8 cellular contexts compared by ENCODE assay signal in genomic region chr12:27709932-27710591, GRCh38. TPM values are rescaled to one million over a fixed set of nuclear protein-coding genes. Genes with fewer than 3 reads are reported as not detected.
A peak's percentile ranks its signal among the peaks of the same experiment; 100 is the strongest.
DNase-seq lines count a peak whose midpoint lies in the region; ATAC-seq and TF ChIP-seq lines count a peak whose summit lies in the region.

No MANE protein-coding gene starts in this region.

- peaks cover 7% of the 10 kb centered on the region for H3K79me1 ChIP-seq in mesenchymal stem cell (replicated peaks; ENCODE audit: low read length, poor library complexity, severe bottlenecking)

- no peak overlapping the region for H2BK12ac ChIP-seq in mesenchymal stem cell (ENCODE audit: low read length in 2 of 2)

- peak overlapping the region; percentile 78 for H4K8ac ChIP-seq in mesenchymal stem cell (ENCODE audit: low read length)

- H3K36me3 ChIP-seq in PC-9 (ENCODE audit: low read depth) (peaks cover 13% of the 10 kb centered on the region; the same call in 1 of the 2 replicates), mesenchymal stem cell (ENCODE audit: control insufficient read depth in 1 of 2, insufficient read depth in 2 of 2, low read depth in 1 of 2, low read length in 2 of 2) (peaks cover 11% of the 10 kb centered on the region in 2 experiments), urinary bladder (ENCODE audit: insufficient read depth) (no peaks in the 10 kb centered on the region)

- peak overlapping the region in 1 of 2 experiments; percentile 88 for H3K4ac ChIP-seq in mesenchymal stem cell (ENCODE audit: low read depth in 1 of 2, low read length in 2 of 2)

- H3K79me2 ChIP-seq in PC-9 (ENCODE audit: low read depth): peaks cover 43% of the 10 kb centered on the region

- peak overlapping the region; percentile 72 to 84 for H3K18ac ChIP-seq in mesenchymal stem cell (ENCODE audit: low read depth in 1 of 2, low read length in 2 of 2)

- no peak overlapping the region for H2BK5ac ChIP-seq in mesenchymal stem cell (ENCODE audit: low read depth, low read length, poor library complexity, severe bottlenecking)

- peak overlapping the region; percentile 97 for H3K9ac ChIP-seq in mesenchymal stem cell (ENCODE audit: low read length)

- no peak overlapping the region for H2AK5ac ChIP-seq in mesenchymal stem cell (ENCODE audit: low read length, severe bottlenecking)

- H3K4me1 ChIP-seq in PC-9 (replicated peaks; ENCODE audit: insufficient read depth): peaks cover 14% of the 10 kb centered on the region
- H3K4me1 ChIP-seq in mesenchymal stem cell (ENCODE audit: control insufficient read depth, insufficient read depth, low read depth, low read length): peaks cover 6% of the 10 kb centered on the region
- peaks cover 2% of the 10 kb centered on the region for H3K4me1 ChIP-seq in urinary bladder (ENCODE audit: insufficient read depth)

- H4K20me1 ChIP-seq in PC-9 (ENCODE audit: insufficient read depth): no peaks in the 10 kb centered on the region; the same call in 1 of the 2 replicates

- TF ChIP-seq CTCF in C4-2B (conservative IDR thresholded peaks at IDR 0.05) (no peak), PC-9 (conservative IDR thresholded peaks at IDR 0.05) (no peak), dorsolateral prefrontal cortex (IDR thresholded peaks at IDR 0.05 in 54 of 56, conservative IDR thresholded peaks at IDR 0.05 in 2 of 56; ENCODE audit: low read depth in 1 of 56, partially characterized antibody in 56 of 56) (peak in 1 of 56 donors; percentile 3)

- intact Hi-C loops in PC-9 (cut with micrococcal nuclease; ENCODE audit: unreplicated experiment): no loop called here
- intact Hi-C loops in dorsolateral prefrontal cortex (cut with DNase I): loop anchor here (2.0 to 10.0 kb wide), 4 partner anchors 69 to 275 kb away; partner anchors contain the start of genes KLHL42 (in 1 of the 2), MANSC4 (in 1 of the 2) and PPFIBP1 (in 1 of the 2)

- ATAC-seq in GM19324 (IDR thresholded peaks at IDR 0.05; ENCODE audit: low FRiP score, unreplicated experiment) (peak; percentile 38), HG03196 (IDR thresholded peaks at IDR 0.05; ENCODE audit: unreplicated experiment) (peak; percentile 31)

- 58% methylated on average over 22 of the region's 24 CpGs for WGBS in mesenchymal stem cell
- WGBS in urinary bladder: 12% methylated on average over 24 of the region's 24 CpGs

- H3K27ac ChIP-seq in C4-2B: peak overlapping the region; percentile 98
- H3K27ac ChIP-seq in PC-9: peak overlapping the region; percentile 67
- H3K27ac ChIP-seq in dorsolateral prefrontal cortex: peak overlapping the region; percentile 16 to 92 (median 79)
- peak overlapping the region; percentile 93 for H3K27ac ChIP-seq in mesenchymal stem cell (ENCODE audit: low read length, poor library complexity, severe bottlenecking)
- peak overlapping the region; percentile 42 for H3K27ac ChIP-seq in urinary bladder (ENCODE audit: low read depth)

- POLR2A ChIA-PET in PC-9 (lab: Charles Lee; ENCODE audit: unreplicated experiment): interaction anchor here (0.6 to 0.7 kb wide), 3 partner anchors 237 to 1215 kb away, joined by 3 to 5 read pairs (median 4); no protein-coding TSS in a partner anchor

- H2AFZ ChIP-seq in PC-9 (peak overlapping the region; percentile 98), mesenchymal stem cell (ENCODE audit: low read depth, low read length) (peak overlapping the region; percentile 39)

- no peak overlapping the region for H2BK120ac ChIP-seq in mesenchymal stem cell (ENCODE audit: low read depth, low read length)

- H3K9me2 ChIP-seq in PC-9 (ENCODE audit: insufficient read depth): no peaks in the 10 kb centered on the region

- H3K4me3 ChIP-seq in PC-9 (peak overlapping the region; percentile 95), dorsolateral prefrontal cortex (peak overlapping the region; percentile 62 to 100 (median 92)), mesenchymal stem cell (ENCODE audit: insufficient read depth in 1 of 2, low read depth in 1 of 2, low read length in 2 of 2) (peak overlapping the region; percentile 99), urinary bladder (ENCODE audit: low read depth, low read length) (peak overlapping the region; percentile 70)

- no peak overlapping the region for H2BK15ac ChIP-seq in mesenchymal stem cell (ENCODE audit: low read depth, poor library complexity, severe bottlenecking)

- H3K27me3 ChIP-seq in PC-9 (ENCODE audit: insufficient read depth, low read depth): no peaks in the 10 kb centered on the region
- H3K27me3 ChIP-seq in dorsolateral prefrontal cortex: no peaks in the 10 kb centered on the region
- H3K27me3 ChIP-seq in mesenchymal stem cell (ENCODE audit: control insufficient read depth in 1 of 2, insufficient read depth in 1 of 2, low read length in 2 of 2): no peaks in the 10 kb centered on the region

- BruUV-seq in PC-9 (replicated peaks; lab: Mats Ljungman, UMichigan): TSS peak; percentile 97

- H3K14ac ChIP-seq in mesenchymal stem cell (ENCODE audit: low read length in 2 of 2): no peak overlapping the region

- DNase-seq in PC-9: no peak
- DNase-seq in dorsolateral prefrontal cortex: peak in 3 of 10 donors; percentile 4 to 30 (median 15)
- no peak for DNase-seq in mesenchymal stem cell
- no peak for DNase-seq in effector CD8-positive, alpha-beta T cell (lab: John Stamatoyannopoulos, UW)

- no peak overlapping the region for H3K23ac ChIP-seq in mesenchymal stem cell (ENCODE audit: low read length in 2 of 2)

- peaks cover 8% of the 10 kb centered on the region; the same call in 1 of the 2 replicates for H3F3A ChIP-seq in PC-9 (ENCODE audit: insufficient read depth, low read depth)

- H3K9me3 ChIP-seq in PC-9 (ENCODE audit: insufficient read depth, low read depth): no peaks in the 10 kb centered on the region
- H3K9me3 ChIP-seq in mesenchymal stem cell (ENCODE audit: control insufficient read depth, low read length): no peaks in the 10 kb centered on the region

- H4K91ac ChIP-seq in mesenchymal stem cell (ENCODE audit: low read length): no peak overlapping the region

- peak overlapping the region; percentile 91 for H3K4me2 ChIP-seq in PC-9
- H3K4me2 ChIP-seq in mesenchymal stem cell (ENCODE audit: low read length, poor library complexity, severe bottlenecking): peak overlapping the region; percentile 79

- CTCF ChIA-PET in PC-9 (lab: Charles Lee): interaction anchor here (1.1 kb wide), 1 partner anchor 186 kb away, joined by 5 read pairs; the partner anchor contains the start of gene PPFIBP1

RNA-seq across cellular contexts. Expression of gene MRPS35, which starts 0.6 kb away (rescaled TPM):
- total RNA-seq in PC-9 (2021) (80.6 and 91.7 TPM in 2 replicates), dorsolateral prefrontal cortex (10 to 100 TPM; 35.5 to 83.3 (median 51.5) TPM), urinary bladder (83.5 TPM)
- polyA plus RNA-seq in mesenchymal stem cell (2013, experiment 1 of 2): 40.2 TPM
- 42.8 TPM for polyA plus RNA-seq in mesenchymal stem cell (2013, experiment 2 of 2)
- polyA plus RNA-seq in urinary bladder: 40.9 TPM

RNA-seq across cellular contexts. Expression of gene REP15, which starts 13.8 kb away (rescaled TPM):
- total RNA-seq in PC-9 (2021): 0.63 and 1.4 TPM in 2 replicates
- total RNA-seq in dorsolateral prefrontal cortex: 10 to 100 TPM in 1 of 120 experiments, 1 to 10 TPM in 115, under 1 TPM in 4; 0.46 to 10.1 (median 3.3) TPM
- 0.55 TPM for polyA plus RNA-seq in mesenchymal stem cell (2013, experiment 1 of 2)
- 0.56 TPM for polyA plus RNA-seq in mesenchymal stem cell (2013, experiment 2 of 2)
- 0.95 TPM for total RNA-seq in urinary bladder
- polyA plus RNA-seq in urinary bladder: 0.84 TPM

Comparison
In these comparisons a context has a peak if more than half of its experiments do, and no peak if none do; other contexts are left out.
1. H3K27ac ChIP-seq: peak in every context shown above with its lines; median percentile 98 in C4-2B; 93 in mesenchymal stem cell; 79 in dorsolateral prefrontal cortex; 67 in PC-9; 42 in urinary bladder.